ENCODE assay signal across 8 cellular contexts in genomic region chr9:19229725-19230355, GRCh38. TPM values are rescaled to one million over a fixed set of nuclear protein-coding genes. Genes with fewer than 3 reads are reported as not detected.
A peak's percentile ranks its signal among the peaks of the same experiment; 100 is the strongest.
DNase-seq lines count a peak whose midpoint lies in the region; ATAC-seq, FAIRE-seq and TF ChIP-seq lines count a peak whose summit lies in the region.

No MANE protein-coding gene starts in this region.

- H3K27ac ChIP-seq in right atrium auricular region = peak overlapping the region; percentile 99 to 100

- peak; percentile 69 for DNase-seq in DMS153 treated with DMSO at 0.1 percent for 48 hours (lab: John Stamatoyannopoulos, UW; ENCODE audit: unreplicated experiment)
- peak; percentile 36 for DNase-seq in NOMO-1 treated with dmso at 0.1 percent for 144 hours (lab: John Stamatoyannopoulos, UW; ENCODE audit: unreplicated experiment)
- DNase-seq in activated naive CD4-positive, alpha-beta T cell treated with anti-CD3 and anti-CD28 coated beads, Interleukin-2, amount 50 U/mL, for 72 hours (ENCODE audit: low spot score in 2 of 2) = peak; percentile 65 to 68
- peak; percentile 79 for DNase-seq in right atrium auricular region (ENCODE audit: low spot score)
- peak; percentile 20 for DNase-seq in retinal pigment epithelial cell (ENCODE audit: low read depth)
- DNase-seq in urothelium cell line (ENCODE audit: low spot score) = no peak

- no peak overlapping the region for H3K27ac Mint-ChIP-seq in activated naive CD4-positive, alpha-beta T cell treated with anti-CD3 and anti-CD28 coated beads, Interleukin-2, amount 50 U/mL, for 72 hours

- ATAC-seq in GM21367 (IDR thresholded peaks at IDR 0.05; ENCODE audit: unreplicated experiment) (peak; percentile 49), HG03575 (IDR thresholded peaks at IDR 0.05; ENCODE audit: extremely low read depth, insufficient number of reproducible peaks, low FRiP score, unreplicated experiment) (peak; percentile 24)
- peak; percentile 38 to 69 for ATAC-seq in activated naive CD4-positive, alpha-beta T cell treated with anti-CD3 and anti-CD28 coated beads, Interleukin-2, amount 50 U/mL, for 72 hours

- no peaks in the 10 kb centered on the region for H3K36me3 ChIP-seq in right atrium auricular region

- FAIRE-seq in urothelium cell line (lab: Jason Lieb, UNC) = no peak

- H3K4me1 ChIP-seq in right atrium auricular region = peaks cover 0 to 31% of the 10 kb centered on the region in 2 donors

- peak in 1 of 2 donors; percentile 13 for TF ChIP-seq CTCF in right atrium auricular region (IDR thresholded peaks at IDR 0.05)
- no peak for TF ChIP-seq CTCF in retinal pigment epithelial cell (conservative IDR thresholded peaks at IDR 0.05; ENCODE audit: low read depth, low read length)

- no peaks in the 10 kb centered on the region for H3K36me3 Mint-ChIP-seq in activated naive CD4-positive, alpha-beta T cell treated with anti-CD3 and anti-CD28 coated beads, Interleukin-2, amount 50 U/mL, for 72 hours

- no peaks in the 10 kb centered on the region for H3K9me3 ChIP-seq in right atrium auricular region

- H3K9me3 Mint-ChIP-seq in activated naive CD4-positive, alpha-beta T cell treated with anti-CD3 and anti-CD28 coated beads, Interleukin-2, amount 50 U/mL, for 72 hours = no peaks in the 10 kb centered on the region

- H3K27me3 ChIP-seq in right atrium auricular region = no peaks in the 10 kb centered on the region

- H3K4me3 ChIP-seq in right atrium auricular region (peak overlapping the region; percentile 93 to 98), retinal pigment epithelial cell (ENCODE audit: low read length) (peak overlapping the region; percentile 86)

RNA-seq across cellular contexts. Expression of gene DENND4C, which starts 0.7 kb away (rescaled TPM):
- total RNA-seq in activated naive CD4-positive, alpha-beta T cell treated with anti-CD3 and anti-CD28 coated beads, Interleukin-2, amount 50 U/mL, for 72 hours = 10 to 100 TPM in 1 of 2 donors, 1 to 10 TPM in 1; 6.5 to 20.1 TPM
- 10 to 100 TPM; 53.7 to 55.4 TPM for total RNA-seq in right atrium auricular region
